9 cellular contexts compared by ENCODE assay signal in genomic region chr16:69848635-69849545, GRCh38.
DNase-seq lines count a peak whose midpoint lies in the region; ATAC-seq, FAIRE-seq and TF ChIP-seq lines count a peak whose summit lies in the region.
"Had no signal": no experiment of that assay in that cellular context is flagged by ENCODE, and none has a peak within 500 bp of the region (broad histone marks: within the 10 kb centered on the region; RNA-seq: fewer than 3 reads in every experiment).

No MANE protein-coding gene starts in this region.

- 10 to 28% methylated on average over 5 to 8 of the region's 8 CpGs for WGBS in transverse colon (ENCODE audit: low coverage in 1 of 2), 2 donors

- no peaks in the 10 kb centered on the region for H3F3A ChIP-seq in PC-3 (ENCODE audit: low read length, unreplicated experiment)

- TF ChIP-seq CTCF in PC-3 (conservative IDR thresholded peaks at IDR 0.05; ENCODE audit: low read depth, low read length) = no peak
- TF ChIP-seq CTCF in endothelial cell of umbilical vein (IDR thresholded peaks at IDR 0.05; ENCODE audit: extremely low read depth in 1 of 2, insufficient read depth in 1 of 2, low read depth in 1 of 2, low read length in 2 of 2) = no peak
- TF ChIP-seq CTCF in transverse colon (IDR thresholded peaks at IDR 0.05) = peak in 1 of 5 experiments; percentile 16

- no peaks in the 10 kb centered on the region for H3K9me1 ChIP-seq in endothelial cell of umbilical vein (replicated peaks; ENCODE audit: control insufficient read depth, extremely low read depth, insufficient read depth, low read length)

- H3K36me3 ChIP-seq in PC-3 (ENCODE audit: low read depth, low read length) (no peaks in the 10 kb centered on the region), endothelial cell of umbilical vein (ENCODE audit: control insufficient read depth in 2 of 2, extremely low read depth in 1 of 2, insufficient read depth in 2 of 2, low read length in 2 of 2) (no peaks in the 10 kb centered on the region), transverse colon (no peaks in the 10 kb centered on the region)

- H3K27me3 ChIP-seq in PC-3 (ENCODE audit: low read length) (no peaks in the 10 kb centered on the region), endothelial cell of umbilical vein (ENCODE audit: control insufficient read depth in 2 of 2, insufficient read depth in 2 of 2, low read length in 2 of 2) (no peaks in the 10 kb centered on the region), transverse colon (no peaks in the 10 kb centered on the region)

- ATAC-seq in PC-3 (peak; percentile 97), HG02571 (IDR thresholded peaks at IDR 0.05; ENCODE audit: unreplicated experiment) (no peak)

- H4K20me1 ChIP-seq in PC-3 (ENCODE audit: low read length) (no peaks in the 10 kb centered on the region), endothelial cell of umbilical vein (replicated peaks; ENCODE audit: control insufficient read depth, extremely low read depth, insufficient read depth, low read length) (no peaks in the 10 kb centered on the region)

- POLR2A ChIA-PET in PC-3 (lab: Charles Lee; ENCODE audit: unreplicated experiment) = no interaction called here
- POLR2A ChIA-PET in endothelial cell of umbilical vein (lab: Charles Lee) = interaction anchor here (0.6 to 0.7 kb wide), 3 partner anchors 27 to 69 kb away, joined by 3 to 4 read pairs (median 4); no protein-coding TSS in a partner anchor

- H3K4me1 ChIP-seq in PC-3 (ENCODE audit: insufficient read depth, low read length) (0 out of 2 replicates have a peak, but pooled peaks cover 4% of the 10 kb centered on the region), endothelial cell of umbilical vein (ENCODE audit: control insufficient read depth, extremely low read depth, insufficient read depth, low read length) (peaks cover 10% of the 10 kb centered on the region), transverse colon (peaks cover 4 to 34% (median 14%) of the 10 kb centered on the region in 4 donors)

- H2AFZ ChIP-seq in PC-3 (ENCODE audit: low read length) = no peak overlapping the region
- H2AFZ ChIP-seq in endothelial cell of umbilical vein (ENCODE audit: low read depth, low read length) = peak overlapping the region; percentile 34

- H3K27ac ChIP-seq in PC-3 (ENCODE audit: low read length) (peak overlapping the region; percentile 7; the same call in 1 of the 2 replicates), endothelial cell of umbilical vein (ENCODE audit: insufficient read depth, low read depth, low read length) (peak overlapping the region; percentile 65), transverse colon (peak overlapping the region; percentile 77 to 85 (median 81))

- TF ChIP-seq POLR2A in endothelial cell of umbilical vein (IDR thresholded peaks at IDR 0.05; ENCODE audit: low read depth, low read length) = no peak
- TF ChIP-seq POLR2A in transverse colon (IDR thresholded peaks at IDR 0.05) = no peak

- BruUV-seq in PC-3 (replicated peaks; lab: Mats Ljungman, UMichigan) = no TSS peak
- BruUV-seq in endothelial cell of umbilical vein (replicated peaks; lab: Mats Ljungman, UMichigan) = no TSS peak

- no peak overlapping the region for H3K4me3 ChIP-seq in PC-3 (ENCODE audit: low read length)
- H3K4me3 ChIP-seq in endothelial cell of umbilical vein (replicated peaks in 1 of 3; ENCODE audit: insufficient read depth in 1 of 3, low read depth in 1 of 3, low read length in 3 of 3) = peak overlapping the region in 1 of 3 experiments; percentile 33
- no peak overlapping the region for H3K4me3 ChIP-seq in transverse colon

- CTCF ChIA-PET in PC-3 (lab: Charles Lee) (interaction anchor here (0.5 to 1.6 kb wide), 2 partner anchors 21 to 82 kb away, joined by 6 to 7 read pairs; no protein-coding TSS in a partner anchor), endothelial cell of umbilical vein (lab: Charles Lee) (interaction anchor here (0.8 to 4.0 kb wide), 16 partner anchors 8 to 451 kb away, joined by 3 to 34 read pairs (median 4); partner anchors contain the start of gene NOB1)

- no peak for TF ChIP-seq EP300 in transverse colon (IDR thresholded peaks at IDR 0.05; ENCODE audit: low read depth)

- intact Hi-C loops in PC-3 (cut with micrococcal nuclease) (no loop called here), endothelial cell of umbilical vein (cut with micrococcal nuclease) (loop anchor here (2.0 to 5.0 kb wide), 3 partner anchors 18 to 68 kb away; no protein-coding TSS in a partner anchor), transverse colon (cut with DNase I; ENCODE audit: low total_unique reads) (no loop called here)

- H3K9me2 ChIP-seq in PC-3 (replicated peaks; ENCODE audit: low read length) = no peaks in the 10 kb centered on the region

- no peak overlapping the region for H3K4me2 ChIP-seq in PC-3 (ENCODE audit: low read length)
- H3K4me2 ChIP-seq in endothelial cell of umbilical vein (ENCODE audit: insufficient read depth, low read length) = peak overlapping the region; percentile 84

- H3K9me3 ChIP-seq in PC-3 (ENCODE audit: low read length) (no peaks in the 10 kb centered on the region), endothelial cell of umbilical vein (replicated peaks; ENCODE audit: control insufficient read depth, insufficient read depth, low read length) (no peaks in the 10 kb centered on the region), transverse colon (no peaks in the 10 kb centered on the region)

- dilution Hi-C loops in endothelial cell of umbilical vein (cut with MboI; ENCODE audit: extremely low pct_ligation_motif_present, low sequenced_read_pairs) = no loop called here

- DNase-seq in PC-3 (peak; percentile 58), endothelial cell of umbilical vein (ENCODE audit: low read depth, low spot score) (peak; percentile 94), mesenteric fat pad (ENCODE audit: low spot score) (peak; percentile 92), transverse colon (peak; percentile 88), iPS-NIHi11 (ENCODE audit: low spot score) (no peak), SIG-M5 (lab: John Stamatoyannopoulos, UW) (no peak)
- no peak for DNase-seq in stimulated activated naive CD4-positive, alpha-beta T cell (lab: John Stamatoyannopoulos, UW)
- DNase-seq: effector CD8-positive, alpha-beta T cell had no signal

- H3K79me2 ChIP-seq in PC-3 (ENCODE audit: low read length) (no peaks in the 10 kb centered on the region), endothelial cell of umbilical vein (ENCODE audit: control insufficient read depth, insufficient read depth, low read length) (no peaks in the 10 kb centered on the region)

- H3K9ac ChIP-seq in PC-3 (ENCODE audit: low read length) (no peak overlapping the region), endothelial cell of umbilical vein (replicated peaks; ENCODE audit: extremely low read depth, insufficient read depth, low read length) (peak overlapping the region; percentile 49)

- in situ Hi-C loops in transverse colon (cut with MboI; ENCODE audit: low pct_ligation_motif_present in 1 of 4, low pct_unique_long_range_greater_than_20kb in 1 of 4, low sequenced_read_pairs in 3 of 4) = no loop called here

- FAIRE-seq in endothelial cell of umbilical vein (lab: Jason Lieb, UNC) = peak; percentile 91

TF ChIP-seq in endothelial cell of umbilical vein, 7 proteins besides CTCF, POLR2A, EP300 and RAD21:
- TF ChIP-seq MYC (IDR thresholded peaks at IDR 0.05; ENCODE audit: low read depth, low read length) (no peak), FOS (IDR thresholded peaks at IDR 0.05; ENCODE audit: borderline replicate concordance, insufficient read depth, low read length) (peak; percentile 36)

Comparison
In these comparisons a context has a peak if more than half of its experiments do, and no peak if none do; other contexts are left out.
1. DNase-seq: peak in PC-3 (single experiment), endothelial cell of umbilical vein (single experiment), mesenteric fat pad (single experiment) and transverse colon (single experiment); none in iPS-NIHi11 (single experiment), SIG-M5 (single experiment) and stimulated activated naive CD4-positive, alpha-beta T cell (0 of 6).
2. H3K27ac ChIP-seq: peak in every context shown above with its lines; median percentile 81 in transverse colon; 65 in endothelial cell of umbilical vein; 7 in PC-3.